ENCODE assay signal across 8 cellular contexts in the genomic region with DNA sequence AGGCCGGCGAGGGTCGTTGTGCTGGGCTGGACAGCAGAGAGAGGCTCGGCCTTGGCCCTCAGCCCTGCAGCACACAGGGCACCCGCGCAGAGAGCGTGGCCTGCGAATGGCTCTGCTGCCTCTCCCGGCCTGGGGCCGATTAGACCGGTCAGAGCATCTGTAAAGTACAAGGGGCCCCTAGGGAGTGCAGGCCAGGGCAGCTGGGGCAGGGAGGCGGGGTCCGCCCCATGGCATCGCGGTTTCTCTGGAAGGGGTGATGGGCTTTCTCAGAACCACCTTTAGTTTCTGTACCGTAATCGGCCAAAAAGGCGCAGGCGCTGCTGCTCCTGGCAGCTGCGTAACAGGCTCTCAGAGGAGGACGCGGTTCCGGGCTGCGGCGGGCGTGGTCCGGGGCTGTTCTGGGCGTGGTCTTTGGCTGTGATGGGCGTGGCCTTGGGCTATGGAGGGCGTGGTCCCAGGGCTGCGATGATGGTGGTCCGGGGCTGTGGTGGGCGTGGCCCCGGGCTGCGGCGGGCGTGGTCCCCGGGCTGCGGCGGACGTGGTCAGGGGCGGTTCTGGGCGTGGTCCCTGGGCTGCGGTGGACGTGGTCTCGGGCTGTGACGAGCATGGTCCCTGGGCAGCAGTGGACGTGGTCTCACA. TPM values are rescaled to one million over a fixed set of nuclear protein-coding genes. Genes with fewer than 3 reads are reported as not detected.
DNase-seq lines count a peak whose midpoint lies in the region; ATAC-seq and TF ChIP-seq lines count a peak whose summit lies in the region.

No MANE protein-coding gene starts in this region.

- H3K27me3 ChIP-seq in A673 (replicated peaks; ENCODE audit: insufficient read depth, low read depth, low read length, poor library complexity): peaks cover 36% of the 10 kb centered on the region
- H3K27me3 ChIP-seq in esophagus squamous epithelium: peaks cover 0 to 28% (median 0%) of the 10 kb centered on the region in 4 donors

- H3K36me3 Mint-ChIP-seq in naive B cell: peaks cover 0 to 6% of the 10 kb centered on the region in 2 donors

- TF ChIP-seq CTCF in A673 (conservative IDR thresholded peaks at IDR 0.05; ENCODE audit: low read depth, low read length) (no peak), esophagus squamous epithelium (IDR thresholded peaks at IDR 0.05) (no peak)

- peaks cover 3 to 15% (median 5%) of the 10 kb centered on the region in 3 donors for H3K4me1 Mint-ChIP-seq in naive B cell

- H3K27me3 Mint-ChIP-seq in naive B cell: peaks cover 10 to 26% (median 17%) of the 10 kb centered on the region in 3 donors

- POLR2A ChIA-PET in A673 (lab: Charles Lee; ENCODE audit: low non-redundant PET): no interaction called here

- CTCF ChIA-PET in A673 (lab: Charles Lee): interaction anchor here (0.7 kb wide), 1 partner anchor 103 kb away, joined by 6 read pairs; no protein-coding TSS in a partner anchor

- ATAC-seq in GM18867 (IDR thresholded peaks at IDR 0.05; ENCODE audit: unreplicated experiment): peak; percentile 95
- ATAC-seq in HG03108 (IDR thresholded peaks at IDR 0.05; ENCODE audit: unreplicated experiment): peak; percentile 96
- ATAC-seq in naive B cell (ENCODE audit: low read depth in 2 of 2): peak; percentile 86 to 88

- peak in 1 of 4 donors; percentile 53 for TF ChIP-seq POLR2A in esophagus squamous epithelium (IDR thresholded peaks at IDR 0.05)

- intact Hi-C loops in A673 (cut with micrococcal nuclease; ENCODE audit: unreplicated experiment): no loop called here
- intact Hi-C loops in esophagus squamous epithelium (cut with DNase I): no loop called here

- H3K4me1 ChIP-seq in A673 (ENCODE audit: insufficient read depth, low read length, poor library complexity, severe bottlenecking) (peaks cover 8% of the 10 kb centered on the region), esophagus squamous epithelium (peaks cover 14 to 19% (median 15%) of the 10 kb centered on the region in 3 donors)

- no TSS peak for BruUV-seq in A673 (replicated peaks; lab: Mats Ljungman, UMichigan)

- H3K9me3 ChIP-seq in A673 (ENCODE audit: low read depth, low read length, poor library complexity, severe bottlenecking): no peaks in the 10 kb centered on the region
- no peaks in the 10 kb centered on the region for H3K9me3 ChIP-seq in esophagus squamous epithelium

- no peaks in the 10 kb centered on the region for H3K36me3 ChIP-seq in A673 (ENCODE audit: insufficient read depth, low read length, poor library complexity, severe bottlenecking)
- H3K36me3 ChIP-seq in esophagus squamous epithelium: no peaks in the 10 kb centered on the region

- DNase-seq in A673 (ENCODE audit: low spot score) (peak; percentile 85), NCI-H774 (lab: John Stamatoyannopoulos, UW) (peak; percentile 63), activated T-cell treated with anti-CD3 and anti-CD28 coated beads for 4 hours (peak; percentile 81), esophagus squamous epithelium (lab: John Stamatoyannopoulos, UW) (no peak), naive B cell (peak; percentile 51)
- DNase-seq in stimulated activated CD8-positive, alpha-beta memory T cell treated with anti-CD3 and anti-CD28 coated beads, Interleukin-7, amount 100 ng/mL, for 4 hours (ENCODE audit: low read depth in 2 of 2): peak; percentile 75 to 77

- peak overlapping the region in 1 of 6 donors; percentile 53 for H3K27ac Mint-ChIP-seq in naive B cell

- 0% methylated on average over 13 of the region's 48 CpGs; no CpG with 5 or more reads in 1 of the 2 donors for WGBS in esophagus squamous epithelium, 2 donors

- peak overlapping the region; percentile 66 to 91 (median 76) for H3K4me3 Mint-ChIP-seq in naive B cell

- H3K27ac ChIP-seq in A673 (ENCODE audit: low read depth, low read length, poor library complexity, severe bottlenecking) (no peak overlapping the region), esophagus squamous epithelium (peak overlapping the region in 3 of 4 donors; percentile 58 to 70 (median 66))

- H3K4me3 ChIP-seq in A673 (ENCODE audit: low read depth, low read length, poor library complexity, severe bottlenecking) (peak overlapping the region; percentile 52), esophagus squamous epithelium (peak overlapping the region; percentile 28 to 67 (median 50))

- peaks cover 0 to 5% (median 4%) of the 10 kb centered on the region in 7 donors for H3K9me3 Mint-ChIP-seq in naive B cell

RNA-seq across cellular contexts. Expression of gene GPR148, which starts 1.5 kb away (rescaled TPM):
- total RNA-seq in A673 (2021): not detected in 2 replicates
- not detected for total RNA-seq in esophagus squamous epithelium
- polyA plus RNA-seq in naive B cell (ENCODE audit: low read depth in 6 of 6): not detected

RNA-seq across cellular contexts. Expression of gene AMER3, which starts 27.9 kb away (rescaled TPM):
- total RNA-seq in A673 (2021): not detected in 2 replicates
- total RNA-seq in esophagus squamous epithelium: not detected
- not detected for polyA plus RNA-seq in naive B cell (ENCODE audit: low read depth in 6 of 6)
